In genomic region chr11:72013765-72014711, GRCh38 we compare ENCODE assay signal across 11 cellular contexts. TPM values are rescaled to one million over a fixed set of nuclear protein-coding genes. Genes with fewer than 3 reads are reported as not detected.
DNase-seq lines count a peak whose midpoint lies in the region; ATAC-seq and TF ChIP-seq lines count a peak whose summit lies in the region.
"Had no signal": no experiment of that assay in that cellular context is flagged by ENCODE, and none has a peak within 500 bp of the region (broad histone marks: within the 10 kb centered on the region; RNA-seq: fewer than 3 reads in every experiment).

No MANE protein-coding gene starts in this region.

- no peaks in the 10 kb centered on the region for H3K36me3 Mint-ChIP-seq in activated naive CD8-positive, alpha-beta T cell
- H3K36me3 Mint-ChIP-seq in activated naive CD8-positive, alpha-beta T cell treated with anti-CD3 and anti-CD28 coated beads, Interleukin-2, amount 50 U/mL, for 24 hours (ENCODE audit: low read depth), result peaks cover 53% of the 10 kb centered on the region
- H3K36me3 Mint-ChIP-seq in central memory CD8-positive, alpha-beta T cell (ENCODE audit: insufficient read depth), result peaks cover 59% of the 10 kb centered on the region

- no peaks in the 10 kb centered on the region for H3K9me3 ChIP-seq in mesenchymal stem cell (ENCODE audit: control insufficient read depth, low read length)
- no peaks in the 10 kb centered on the region for H3K9me3 ChIP-seq in testis

- no peak overlapping the region for H3K23ac ChIP-seq in mesenchymal stem cell (ENCODE audit: low read length in 2 of 2)

- H3K4me3 ChIP-seq in mesenchymal stem cell (ENCODE audit: insufficient read depth in 1 of 2, low read depth in 1 of 2, low read length in 2 of 2), result no peak overlapping the region
- no peak overlapping the region for H3K4me3 ChIP-seq in testis

- H4K8ac ChIP-seq in mesenchymal stem cell (ENCODE audit: low read length), result no peak overlapping the region

- no peak overlapping the region for H2BK12ac ChIP-seq in mesenchymal stem cell (ENCODE audit: low read length in 2 of 2)

- H2BK120ac ChIP-seq in mesenchymal stem cell (ENCODE audit: low read depth, low read length), result no peak overlapping the region

- no peak overlapping the region for H3K18ac ChIP-seq in mesenchymal stem cell (ENCODE audit: low read depth in 1 of 2, low read length in 2 of 2)

- no peak overlapping the region for H2BK5ac ChIP-seq in mesenchymal stem cell (ENCODE audit: low read depth, low read length, poor library complexity, severe bottlenecking)

- no peaks in the 10 kb centered on the region for H3K9me3 Mint-ChIP-seq in activated naive CD8-positive, alpha-beta T cell (ENCODE audit: low read depth)
- H3K9me3 Mint-ChIP-seq in activated naive CD8-positive, alpha-beta T cell treated with anti-CD3 and anti-CD28 coated beads, Interleukin-2, amount 50 U/mL, for 24 hours, result no peaks in the 10 kb centered on the region
- no peaks in the 10 kb centered on the region for H3K9me3 Mint-ChIP-seq in central memory CD8-positive, alpha-beta T cell

- H3K4me1 ChIP-seq in mesenchymal stem cell (ENCODE audit: control insufficient read depth, insufficient read depth, low read depth, low read length) (peaks cover 58% of the 10 kb centered on the region), testis (peaks cover 32% of the 10 kb centered on the region)

- no peak for TF ChIP-seq POLR2A in testis (IDR thresholded peaks at IDR 0.05)

- DNase-seq in activated naive CD8-positive, alpha-beta T cell treated with anti-CD3 and anti-CD28 coated beads, Interleukin-2, amount 50 U/mL, for 24 hours, result no peak
- DNase-seq in central memory CD8-positive, alpha-beta T cell (ENCODE audit: low spot score in 2 of 2), result no peak
- no peak for DNase-seq in mesenchymal stem cell
- DNase-seq in testis, result no peak
- DNase-seq in SIG-M5 (lab: John Stamatoyannopoulos, UW), result no peak
- no peak for DNase-seq in islet precursor cell
- DNase-seq: kidney glomerular epithelial cell, NCI-H1436 treated with DMSO at 0.1 percent for 48 hours had no signal

- no peak for TF ChIP-seq CTCF in testis (IDR thresholded peaks at IDR 0.05)

- H3K4ac ChIP-seq in mesenchymal stem cell (ENCODE audit: low read depth in 1 of 2, low read length in 2 of 2), result no peak overlapping the region

- H3K4me1 Mint-ChIP-seq in activated naive CD8-positive, alpha-beta T cell (ENCODE audit: low read depth), result no peaks in the 10 kb centered on the region
- no peaks in the 10 kb centered on the region for H3K4me1 Mint-ChIP-seq in activated naive CD8-positive, alpha-beta T cell treated with anti-CD3 and anti-CD28 coated beads, Interleukin-2, amount 50 U/mL, for 24 hours
- H3K4me1 Mint-ChIP-seq in central memory CD8-positive, alpha-beta T cell, result peaks cover 14% of the 10 kb centered on the region

- no peak overlapping the region for H3K4me2 ChIP-seq in mesenchymal stem cell (ENCODE audit: low read length, poor library complexity, severe bottlenecking)

- H3K27ac ChIP-seq in mesenchymal stem cell (ENCODE audit: low read length, poor library complexity, severe bottlenecking) (peak overlapping the region; percentile 88), testis (peak overlapping the region; percentile 41 to 44)
- H3K27ac ChIP-seq: HL-60 had no signal

- no peak for ATAC-seq in activated naive CD8-positive, alpha-beta T cell treated with anti-CD3 and anti-CD28 coated beads, Interleukin-2, amount 50 U/mL, for 24 hours
- no peak for ATAC-seq in central memory CD8-positive, alpha-beta T cell (replicated peaks; ENCODE audit: extremely low read depth, poor library complexity, severe bottlenecking)
- no peak for ATAC-seq in HG03342 (IDR thresholded peaks at IDR 0.05; ENCODE audit: unreplicated experiment)

- no peak overlapping the region for H2AFZ ChIP-seq in mesenchymal stem cell (ENCODE audit: low read depth, low read length)

- peak overlapping the region; percentile 33 for H2AK5ac ChIP-seq in mesenchymal stem cell (ENCODE audit: low read length, severe bottlenecking)

- H3K79me1 ChIP-seq in mesenchymal stem cell (replicated peaks; ENCODE audit: low read length, poor library complexity, severe bottlenecking), result peaks cover 45% of the 10 kb centered on the region

- H3K9ac ChIP-seq in mesenchymal stem cell (ENCODE audit: low read length), result peak overlapping the region; percentile 35

- no peak overlapping the region for H3K4me3 Mint-ChIP-seq in activated naive CD8-positive, alpha-beta T cell
- H3K4me3 Mint-ChIP-seq in activated naive CD8-positive, alpha-beta T cell treated with anti-CD3 and anti-CD28 coated beads, Interleukin-2, amount 50 U/mL, for 24 hours, result no peak overlapping the region
- H3K4me3 Mint-ChIP-seq in central memory CD8-positive, alpha-beta T cell, result no peak overlapping the region

- intact Hi-C loops in testis (cut with DNase I; ENCODE audit: low total_unique reads), result no loop called here

- H2BK15ac ChIP-seq in mesenchymal stem cell (ENCODE audit: low read depth, poor library complexity, severe bottlenecking), result no peak overlapping the region

- H3K14ac ChIP-seq in mesenchymal stem cell (ENCODE audit: low read length in 2 of 2), result no peak overlapping the region

- H4K91ac ChIP-seq in mesenchymal stem cell (ENCODE audit: low read length), result no peak overlapping the region

- H3K27me3 Mint-ChIP-seq in activated naive CD8-positive, alpha-beta T cell, result no peaks in the 10 kb centered on the region
- no peaks in the 10 kb centered on the region for H3K27me3 Mint-ChIP-seq in activated naive CD8-positive, alpha-beta T cell treated with anti-CD3 and anti-CD28 coated beads, Interleukin-2, amount 50 U/mL, for 24 hours
- H3K27me3 Mint-ChIP-seq in central memory CD8-positive, alpha-beta T cell, result no peaks in the 10 kb centered on the region

- H3K27ac Mint-ChIP-seq in activated naive CD8-positive, alpha-beta T cell, result peak overlapping the region; percentile 37
- H3K27ac Mint-ChIP-seq in activated naive CD8-positive, alpha-beta T cell treated with anti-CD3 and anti-CD28 coated beads, Interleukin-2, amount 50 U/mL, for 24 hours, result no peak overlapping the region
- H3K27ac Mint-ChIP-seq in central memory CD8-positive, alpha-beta T cell (ENCODE audit: low read depth), result peak overlapping the region; percentile 86

- H3K36me3 ChIP-seq in mesenchymal stem cell (ENCODE audit: control insufficient read depth in 1 of 2, insufficient read depth in 2 of 2, low read depth in 1 of 2, low read length in 2 of 2) (peaks cover 93 to 97% of the 10 kb centered on the region in 2 experiments), testis (ENCODE audit: low read depth, missing control alignments) (no peaks in the 10 kb centered on the region)

- H3K27me3 ChIP-seq in mesenchymal stem cell (ENCODE audit: control insufficient read depth in 1 of 2, insufficient read depth in 1 of 2, low read length in 2 of 2), result no peaks in the 10 kb centered on the region
- no peaks in the 10 kb centered on the region for H3K27me3 ChIP-seq in testis

- WGBS in mesenchymal stem cell, result 97% methylated on average over 38 of the region's 38 CpGs
- 44 to 67% methylated on average over 34 to 38 of the region's 38 CpGs for WGBS in testis, 2 donors

RNA-seq across cellular contexts. Expression of gene IL18BP, which starts 15.3 kb away (rescaled TPM):
- 4.8 TPM for polyA plus RNA-seq in mesenchymal stem cell (2013, experiment 1 of 2)
- 4.1 TPM for polyA plus RNA-seq in mesenchymal stem cell (2013, experiment 2 of 2)
- 10 to 100 TPM; 13.5 to 16.8 TPM for total RNA-seq in testis
- 11.7 TPM for polyA plus RNA-seq in testis (ENCODE audit: insufficient read depth, low read depth, low replicate concordance)
